In genomic region chr12:27780612-27781408, GRCh38 we compare ENCODE assay signal across 9 cellular contexts. TPM values are rescaled to one million over a fixed set of nuclear protein-coding genes. Genes with fewer than 3 reads are reported as not detected.
DNase-seq lines count a peak whose midpoint lies in the region; ATAC-seq and FAIRE-seq lines count a peak whose summit lies in the region.
"Had no signal": no experiment of that assay in that cellular context is flagged by ENCODE, and none has a peak within 500 bp of the region (broad histone marks: within the 10 kb centered on the region; RNA-seq: fewer than 3 reads in every experiment).

No MANE protein-coding gene starts in this region.

- H3K4me3 Mint-ChIP-seq in CD4-positive, CD25-positive, alpha-beta regulatory T cell: peak overlapping the region; percentile 89 to 92 (median 90)
- H3K4me3 Mint-ChIP-seq in immature natural killer cell: peak overlapping the region; percentile 76 to 86 (median 83)

- FAIRE-seq in RCC 7860 (lab: Jason Lieb, UNC): no peak

- H3K36me3 ChIP-seq in CD4-positive, CD25-positive, alpha-beta regulatory T cell (ENCODE audit: control insufficient read depth, insufficient read depth, low read length): no peaks in the 10 kb centered on the region

- peaks cover 41% of the 10 kb centered on the region for H3K4me1 ChIP-seq in CD4-positive, CD25-positive, alpha-beta regulatory T cell (ENCODE audit: control insufficient read depth, insufficient read depth, low read length, poor library complexity, severe bottlenecking)

- DNase-seq in CD4-positive, CD25-positive, alpha-beta regulatory T cell: peak; percentile 6 to 63 (median 10)
- DNase-seq in GM19240 (ENCODE audit: insufficient read length, low spot score) (peak; percentile 21), RCC 7860 (ENCODE audit: low spot score) (peak; percentile 23), astrocyte of the hippocampus (ENCODE audit: low read depth, low spot score) (peak; percentile 69), immature natural killer cell (no peak)
- DNase-seq in stimulated activated CD4-positive, alpha-beta T cell treated with anti-CD3 and anti-CD28 coated beads, Interleukin-4, amount 100 ng/mL, for 1 hour: peak; percentile 32
- no peak for DNase-seq in effector CD8-positive, alpha-beta T cell (lab: John Stamatoyannopoulos, UW)

- H3K27ac Mint-ChIP-seq in CD4-positive, CD25-positive, alpha-beta regulatory T cell: peak overlapping the region; percentile 38 to 85 (median 80)
- H3K27ac Mint-ChIP-seq in immature natural killer cell: peak overlapping the region in 5 of 6 donors; percentile 40 to 80 (median 65)

- H3K4me1 Mint-ChIP-seq in CD4-positive, CD25-positive, alpha-beta regulatory T cell: peaks cover 14 to 45% (median 35%) of the 10 kb centered on the region in 4 donors
- H3K4me1 Mint-ChIP-seq in immature natural killer cell: peaks cover 33 to 44% of the 10 kb centered on the region in 2 donors

- no peaks in the 10 kb centered on the region for H3K27me3 ChIP-seq in CD4-positive, CD25-positive, alpha-beta regulatory T cell (ENCODE audit: control insufficient read depth, insufficient read depth, low read length)

- H3K36me3 Mint-ChIP-seq in CD4-positive, CD25-positive, alpha-beta regulatory T cell: peaks cover 10% of the 10 kb centered on the region
- peaks cover 0 to 4% (median 0%) of the 10 kb centered on the region in 3 donors for H3K36me3 Mint-ChIP-seq in immature natural killer cell

- H3K9me3 Mint-ChIP-seq in CD4-positive, CD25-positive, alpha-beta regulatory T cell: no peaks in the 10 kb centered on the region
- H3K9me3 Mint-ChIP-seq in immature natural killer cell: no peaks in the 10 kb centered on the region

- H3K4me3 ChIP-seq in CD4-positive, CD25-positive, alpha-beta regulatory T cell (ENCODE audit: low read depth, low read length): peak overlapping the region; percentile 69

- H3K27ac ChIP-seq in CD4-positive, CD25-positive, alpha-beta regulatory T cell (ENCODE audit: insufficient read depth, low read length, poor library complexity, severe bottlenecking): peak overlapping the region; percentile 57

- H3K9me3 ChIP-seq in CD4-positive, CD25-positive, alpha-beta regulatory T cell (ENCODE audit: control insufficient read depth in 2 of 2, low read length in 2 of 2): no peaks in the 10 kb centered on the region

- no peaks in the 10 kb centered on the region for H3K27me3 Mint-ChIP-seq in CD4-positive, CD25-positive, alpha-beta regulatory T cell
- H3K27me3 Mint-ChIP-seq in immature natural killer cell (ENCODE audit: low read depth in 3 of 3): peaks cover 0 to 7% (median 3%) of the 10 kb centered on the region in 3 donors

- ATAC-seq in CD4-positive, CD25-positive, alpha-beta regulatory T cell (ENCODE audit: low read depth in 2 of 2): peak; percentile 31 to 36
- ATAC-seq in HG03354 (IDR thresholded peaks at IDR 0.05; ENCODE audit: poor library complexity, severe bottlenecking, unreplicated experiment): peak; percentile 40

RNA-seq across cellular contexts. Expression of gene MANSC4, which starts 0.8 kb away (rescaled TPM):
- total RNA-seq in CD4-positive, CD25-positive, alpha-beta regulatory T cell: not detected
- 1 to 10 TPM in 3 of 4 donors, not detected in 1; 1.5 to 2.4 (median 1.9) TPM for polyA plus RNA-seq in CD4-positive, CD25-positive, alpha-beta regulatory T cell
- not detected for polyA plus RNA-seq in immature natural killer cell
- total RNA-seq: activated CD8-positive, alpha-beta memory T cell treated with anti-CD3 and anti-CD28 coated beads for 36 hours had no signal

RNA-seq across cellular contexts. Expression of gene KLHL42, which starts 0.8 kb away (rescaled TPM):
- 23.6 TPM for total RNA-seq in CD4-positive, CD25-positive, alpha-beta regulatory T cell
- polyA plus RNA-seq in CD4-positive, CD25-positive, alpha-beta regulatory T cell: 10 to 100 TPM; 10.6 to 15.0 (median 12.6) TPM
- polyA plus RNA-seq in immature natural killer cell: 10 to 100 TPM in 1 of 3 donors, 1 to 10 TPM in 2; 3.5 to 10.3 (median 5.7) TPM

Comparison
In these comparisons a context has a peak if more than half of its experiments do, and no peak if none do; other contexts are left out.
1. DNase-seq: peak in CD4-positive, CD25-positive, alpha-beta regulatory T cell (3 of 3), GM19240 (single experiment), RCC 7860 (single experiment), astrocyte of the hippocampus (single experiment) and stimulated activated CD4-positive, alpha-beta T cell treated with anti-CD3 and anti-CD28 coated beads, Interleukin-4, amount 100 ng/mL, for 1 hour (single experiment); none in immature natural killer cell (0 of 3) and effector CD8-positive, alpha-beta T cell (single experiment).